34 cellular contexts compared by ENCODE assay signal in the genomic region with DNA sequence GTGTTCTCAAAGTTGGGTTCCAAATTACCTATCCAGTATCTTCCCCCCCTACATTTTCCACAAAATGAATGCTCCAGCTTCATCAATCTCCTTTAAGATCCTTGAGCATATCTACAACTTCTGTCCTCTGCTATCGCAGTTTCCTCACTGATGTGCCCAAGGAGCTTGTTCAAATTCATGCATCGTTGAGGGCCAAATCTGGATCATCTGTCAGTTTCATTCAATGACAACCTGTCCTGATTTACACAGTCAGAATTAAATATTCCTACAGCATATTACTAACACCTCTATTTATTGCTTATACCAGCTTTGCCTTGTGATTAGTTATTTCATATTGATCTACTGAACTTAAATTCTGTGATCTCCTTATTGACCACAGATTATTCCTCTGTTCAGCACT.
DNase-seq lines count a peak whose midpoint lies in the region; ATAC-seq and TF ChIP-seq lines count a peak whose summit lies in the region.
"Had no signal": no experiment of that assay in that cellular context is flagged by ENCODE, and none has a peak within 500 bp of the region (broad histone marks: within the 10 kb centered on the region; RNA-seq: fewer than 3 reads in every experiment).

No MANE protein-coding gene starts in this region.

- no peaks in the 10 kb centered on the region for H3K9me3 ChIP-seq in neural cell (ENCODE audit: low read length)
- H3K9me3 ChIP-seq: A549, BE2C, BLaER1, Caco-2 had no signal

- H2AFZ ChIP-seq in neural cell (ENCODE audit: low read depth, low read length) = no peak overlapping the region

- H3F3A ChIP-seq in neural cell (ENCODE audit: insufficient read depth, low read length, poor library complexity, severe bottlenecking) = no peaks in the 10 kb centered on the region

- no peaks in the 10 kb centered on the region for H3K9me3 Mint-ChIP-seq in endothelial cell (ENCODE audit: unreplicated experiment)
- H3K9me3 Mint-ChIP-seq: CD4-positive, alpha-beta T cell; CD8-positive, alpha-beta T cell had no signal

- H3K9ac ChIP-seq in neural cell (ENCODE audit: low read length) = no peak overlapping the region
- H3K9ac ChIP-seq: BLaER1; BLaER1 treated with 17β-estradiol and CSF1 and Interleukin-3, amounts not matched to agents 10 nM and 100 nM had no signal

- no peaks in the 10 kb centered on the region for H3K9me2 ChIP-seq in neural cell (ENCODE audit: insufficient read depth, low read length)

- TF ChIP-seq EP300 in neural cell (conservative IDR thresholded peaks at IDR 0.05; ENCODE audit: poor library complexity, severe bottlenecking) = peak; percentile 64

- no peak for TF ChIP-seq CTCF in neural cell (IDR thresholded peaks at IDR 0.05; ENCODE audit: poor library complexity, severe bottlenecking)
- no peak for TF ChIP-seq CTCF in endothelial cell (IDR thresholded peaks at IDR 0.05; ENCODE audit: unreplicated experiment)

- H3K4me3 Mint-ChIP-seq in endothelial cell (ENCODE audit: unreplicated experiment) = no peak overlapping the region
- H3K4me3 Mint-ChIP-seq: B cell; CD14-positive monocyte; CD4-positive, alpha-beta memory T cell; CD4-positive, alpha-beta T cell; CD4-positive, CD25-positive, alpha-beta regulatory T cell; CD8-positive, alpha-beta memory T cell; CD8-positive, alpha-beta T cell had no signal

- H3K27ac ChIP-seq in neural cell (ENCODE audit: low read length) = no peak overlapping the region
- H3K27ac ChIP-seq: 22Rv1; A549; BLaER1; BLaER1 treated with 17β-estradiol and CSF1 and Interleukin-3, amounts not matched to agents 10 nM and 100 nM; C4-2B had no signal

- no peak for ATAC-seq in GM18909 (IDR thresholded peaks at IDR 0.05; ENCODE audit: poor library complexity, unreplicated experiment)
- ATAC-seq: A549; CD8-positive, alpha-beta T cell had no signal

- H3K4me3 ChIP-seq in neural cell (ENCODE audit: low read length) = no peak overlapping the region
- H3K4me3 ChIP-seq: A549; BLaER1; BLaER1 treated with 17β-estradiol and CSF1 and Interleukin-3, amounts not matched to agents 10 nM and 100 nM had no signal

- no peaks in the 10 kb centered on the region for H3K36me3 ChIP-seq in neural cell (ENCODE audit: insufficient read depth, low read length)
- H3K36me3 ChIP-seq: BE2C; BLaER1; BLaER1 treated with 17β-estradiol and CSF1 and Interleukin-3, amounts not matched to agents 10 nM and 100 nM had no signal

- no peaks in the 10 kb centered on the region for H3K27me3 Mint-ChIP-seq in endothelial cell (ENCODE audit: unreplicated experiment)
- H3K27me3 Mint-ChIP-seq: B cell; CD4-positive, CD25-positive, alpha-beta regulatory T cell had no signal

- H3K36me3 Mint-ChIP-seq in endothelial cell (ENCODE audit: low read depth, unreplicated experiment) = no peaks in the 10 kb centered on the region
- H3K36me3 Mint-ChIP-seq: CD14-positive monocyte; CD4-positive, alpha-beta memory T cell; CD4-positive, CD25-positive, alpha-beta regulatory T cell; CD8-positive, alpha-beta memory T cell; CD8-positive, alpha-beta T cell had no signal

- no peak overlapping the region for H3K27ac Mint-ChIP-seq in endothelial cell (ENCODE audit: unreplicated experiment)
- H3K27ac Mint-ChIP-seq: B cell; CD14-positive monocyte; CD4-positive, alpha-beta memory T cell; CD4-positive, alpha-beta T cell; CD4-positive, CD25-positive, alpha-beta regulatory T cell; CD8-positive, alpha-beta memory T cell; CD8-positive, alpha-beta T cell had no signal

- no peaks in the 10 kb centered on the region for H3K27me3 ChIP-seq in neural cell (ENCODE audit: insufficient read depth, low read depth, low read length)
- H3K27me3 ChIP-seq: BE2C; BLaER1; BLaER1 treated with 17β-estradiol and CSF1 and Interleukin-3, amounts not matched to agents 10 nM and 100 nM had no signal

- H3K4me1 Mint-ChIP-seq in endothelial cell (ENCODE audit: unreplicated experiment) = no peaks in the 10 kb centered on the region
- H3K4me1 Mint-ChIP-seq: B cell; CD14-positive monocyte; CD4-positive, alpha-beta memory T cell; CD4-positive, CD25-positive, alpha-beta regulatory T cell; CD8-positive, alpha-beta memory T cell had no signal

- in situ Hi-C loops in G401 (cut with HindIII; ENCODE audit: low sequenced_read_pairs) = no loop called here

- peak; percentile 69 for DNase-seq in G401 (ENCODE audit: low spot score)
- peak; percentile 67 for DNase-seq in cerebellar cortex (ENCODE audit: low spot score)
- peak; percentile 24 for DNase-seq in cerebellum (ENCODE audit: low spot score)
- no peak for DNase-seq in NCI-H69 (lab: John Stamatoyannopoulos, UW)
- no peak for DNase-seq in activated naive CD4-positive, alpha-beta T cell treated with anti-CD3 and anti-CD28 coated beads, Interleukin-2, amount 50 U/mL, for 16 hours
- DNase-seq in endothelial cell (ENCODE audit: low spot score) = no peak
- DNase-seq: 8988T; ACHN; AML-193; BE2C; Caco-2; Calu3; CD4-positive, alpha-beta memory T cell; CD4-positive, alpha-beta T cell; CD4-positive, CD25-positive, alpha-beta regulatory T cell; CD8-positive, alpha-beta memory T cell; CD8-positive, alpha-beta T cell; COR-L47; DMS 273 treated with DMSO at 0.1 percent for 48 hours; DMS153; DMS53; DMS79; DMS79 treated with DMSO at 0.1 percent for 48 hours; DND-41; EL had no signal

- no peaks in the 10 kb centered on the region for H4K20me1 ChIP-seq in neural cell (ENCODE audit: insufficient read depth)
- H4K20me1 ChIP-seq: BLaER1; BLaER1 treated with 17β-estradiol and CSF1 and Interleukin-3, amounts not matched to agents 10 nM and 100 nM had no signal

- H3K79me2 ChIP-seq in neural cell (replicated peaks; ENCODE audit: insufficient read depth, low read length) = no peaks in the 10 kb centered on the region

- no peak for TF ChIP-seq RAD21 in neural cell (conservative IDR thresholded peaks at IDR 0.05)

- no peak overlapping the region for H3K4me2 ChIP-seq in neural cell (ENCODE audit: low read length)
- H3K4me2 ChIP-seq: A549; BLaER1; BLaER1 treated with 17β-estradiol and CSF1 and Interleukin-3, amounts not matched to agents 10 nM and 100 nM had no signal

TF ChIP-seq in neural cell, 6 proteins besides CTCF, POLR2A, EP300 and RAD21:
- TF ChIP-seq SMC3 (conservative IDR thresholded peaks at IDR 0.05; ENCODE audit: poor library complexity) (no peak), POLR2AphosphoS5 (IDR thresholded peaks at IDR 0.05) (no peak), TAF1 (IDR thresholded peaks at IDR 0.05; ENCODE audit: low read depth) (no peak), EZH2 (IDR thresholded peaks at IDR 0.05; ENCODE audit: borderline replicate concordance, insufficient read depth, low read length, poor library complexity, severe bottlenecking) (no peak), MXI1 (conservative IDR thresholded peaks at IDR 0.05; ENCODE audit: poor library complexity, severe bottlenecking) (no peak)
- TF ChIP-seq, protein P1, sequence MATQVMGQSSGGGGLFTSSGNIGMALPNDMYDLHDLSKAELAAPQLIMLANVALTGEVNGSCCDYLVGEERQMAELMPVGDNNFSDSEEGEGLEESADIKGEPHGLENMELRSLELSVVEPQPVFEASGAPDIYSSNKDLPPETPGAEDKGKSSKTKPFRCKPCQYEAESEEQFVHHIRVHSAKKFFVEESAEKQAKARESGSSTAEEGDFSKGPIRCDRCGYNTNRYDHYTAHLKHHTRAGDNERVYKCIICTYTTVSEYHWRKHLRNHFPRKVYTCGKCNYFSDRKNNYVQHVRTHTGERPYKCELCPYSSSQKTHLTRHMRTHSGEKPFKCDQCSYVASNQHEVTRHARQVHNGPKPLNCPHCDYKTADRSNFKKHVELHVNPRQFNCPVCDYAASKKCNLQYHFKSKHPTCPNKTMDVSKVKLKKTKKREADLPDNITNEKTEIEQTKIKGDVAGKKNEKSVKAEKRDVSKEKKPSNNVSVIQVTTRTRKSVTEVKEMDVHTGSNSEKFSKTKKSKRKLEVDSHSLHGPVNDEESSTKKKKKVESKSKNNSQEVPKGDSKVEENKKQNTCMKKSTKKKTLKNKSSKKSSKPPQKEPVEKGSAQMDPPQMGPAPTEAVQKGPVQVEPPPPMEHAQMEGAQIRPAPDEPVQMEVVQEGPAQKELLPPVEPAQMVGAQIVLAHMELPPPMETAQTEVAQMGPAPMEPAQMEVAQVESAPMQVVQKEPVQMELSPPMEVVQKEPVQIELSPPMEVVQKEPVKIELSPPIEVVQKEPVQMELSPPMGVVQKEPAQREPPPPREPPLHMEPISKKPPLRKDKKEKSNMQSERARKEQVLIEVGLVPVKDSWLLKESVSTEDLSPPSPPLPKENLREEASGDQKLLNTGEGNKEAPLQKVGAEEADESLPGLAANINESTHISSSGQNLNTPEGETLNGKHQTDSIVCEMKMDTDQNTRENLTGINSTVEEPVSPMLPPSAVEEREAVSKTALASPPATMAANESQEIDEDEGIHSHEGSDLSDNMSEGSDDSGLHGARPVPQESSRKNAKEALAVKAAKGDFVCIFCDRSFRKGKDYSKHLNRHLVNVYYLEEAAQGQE (IDR thresholded peaks at IDR 0.05; ENCODE audit: borderline replicate concordance) = no peak
TF ChIP-seq in neural cell: peak in this region for 0.

Comparison
In these comparisons a context has a peak if more than half of its experiments do, and no peak if none do; other contexts are left out.
1. DNase-seq: peak in G401 (single experiment), cerebellar cortex (single experiment) and cerebellum (single experiment); none in NCI-H69 (single experiment), activated naive CD4-positive, alpha-beta T cell treated with anti-CD3 and anti-CD28 coated beads, Interleukin-2, amount 50 U/mL, for 16 hours (single experiment) and endothelial cell (single experiment).